19 cellular contexts compared by ENCODE assay signal in the genomic region with DNA sequence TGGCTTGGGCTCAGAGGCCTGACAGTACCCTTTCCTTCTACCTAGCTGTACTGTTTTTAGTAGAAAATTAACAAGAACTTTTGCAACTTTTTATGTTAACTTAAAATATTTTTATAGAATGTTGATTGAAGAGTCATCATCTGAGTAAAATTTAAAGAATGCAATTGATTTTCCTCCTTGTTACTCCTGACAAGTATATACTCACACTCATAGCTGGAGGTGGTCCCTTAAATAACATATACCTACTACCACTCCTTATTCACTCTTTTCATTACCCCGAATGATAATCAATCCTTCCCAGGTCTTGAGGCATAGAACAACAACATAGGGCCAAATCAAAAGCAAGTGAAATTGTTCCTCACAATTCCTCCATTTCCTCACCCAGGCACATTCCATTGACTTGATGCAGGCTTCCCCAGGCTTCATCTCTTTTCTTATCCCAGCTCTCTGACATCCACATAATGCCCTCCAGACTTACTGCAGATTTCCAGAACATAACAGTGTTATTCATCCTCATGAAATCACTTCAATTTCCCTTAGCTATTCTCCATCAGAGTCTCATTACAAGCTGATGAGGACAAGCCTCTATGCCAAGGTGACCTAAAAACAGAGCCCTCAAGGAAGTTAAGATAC.
A peak's percentile ranks its signal among the peaks of the same experiment; 100 is the strongest.
DNase-seq lines count a peak whose midpoint lies in the region; ATAC-seq and TF ChIP-seq lines count a peak whose summit lies in the region.
"Had no signal": no experiment of that assay in that cellular context is flagged by ENCODE, and none has a peak within 500 bp of the region (broad histone marks: within the 10 kb centered on the region; RNA-seq: fewer than 3 reads in every experiment).

No MANE protein-coding gene starts in this region.

- no peaks in the 10 kb centered on the region for H4K20me1 ChIP-seq in IMR-90 (ENCODE audit: insufficient read depth, low read length)

- H3K27ac ChIP-seq in IMR-90 (ENCODE audit: insufficient read depth, low read length) = no peak overlapping the region
- H3K27ac ChIP-seq: body of pancreas, uterus had no signal

- dilution Hi-C loops in IMR-90 (cut with HindIII; ENCODE audit: low sequenced_read_pairs, unreplicated experiment) = no loop called here

- no peak overlapping the region for H2BK120ac ChIP-seq in IMR-90 (ENCODE audit: low read depth, low read length)

- no peaks in the 10 kb centered on the region for H3K27me3 ChIP-seq in IMR-90 (ENCODE audit: control insufficient read depth, insufficient read depth, low read length)
- H3K27me3 ChIP-seq: body of pancreas, uterus had no signal

- intact Hi-C loops in Calu3 (cut with micrococcal nuclease; ENCODE audit: unreplicated experiment) (no loop called here), IMR-90 (cut with micrococcal nuclease) (no loop called here)

- H3K4me1 Mint-ChIP-seq in Calu3 (ENCODE audit: low read depth, unreplicated experiment) = peaks cover 48% of the 10 kb centered on the region

- peaks cover 8% of the 10 kb centered on the region for H3K36me3 Mint-ChIP-seq in Calu3 (ENCODE audit: insufficient read depth, unreplicated experiment)

- H3K27me3 Mint-ChIP-seq in Calu3 (ENCODE audit: unreplicated experiment) = no peaks in the 10 kb centered on the region
- H3K27me3 Mint-ChIP-seq: CD4-positive, alpha-beta T cell had no signal

- DNase-seq in Calu3 (no peak), IMR-90 (peak; percentile 61), choroid plexus epithelial cell (ENCODE audit: low read depth) (peak; percentile 41), non-pigmented ciliary epithelial cell (ENCODE audit: low read depth) (peak; percentile 19), DMS53 (lab: John Stamatoyannopoulos, UW) (no peak)
- DNase-seq in activated CD4-positive, alpha-beta T cell treated with anti-CD3 and anti-CD28 coated beads for 48 hours = no peak
- DNase-seq: activated naive CD4-positive, alpha-beta T cell treated with anti-CD3 and anti-CD28 coated beads, Interleukin-2, amount 50 U/mL, for 16 hours; activated T-cell treated with anti-CD3 and anti-CD28 coated beads, Interleukin-2, amount 50 U/mL, for 72 hours; body of pancreas; CD4-positive, alpha-beta T cell; kidney glomerular epithelial cell; NCI-H1105; NCI-H510A; occipital lobe; right cardiac atrium; stimulated activated CD8-positive, alpha-beta memory T cell treated with anti-CD3 and anti-CD28 coated beads, Interleukin-4, amount 100 ng/mL, for 48 hours; uterus had no signal

- no peak overlapping the region for H3K18ac ChIP-seq in IMR-90 (ENCODE audit: low read depth, low read length)

- POLR2A ChIA-PET in IMR-90 (lab: Charles Lee; ENCODE audit: unreplicated experiment) = no interaction called here

- no peak overlapping the region for H4K91ac ChIP-seq in IMR-90 (ENCODE audit: insufficient read depth, low read depth, low read length)

- in situ Hi-C loops in IMR-90 (cut with MboI; ENCODE audit: low sequenced_read_pairs) = no loop called here

- H3K23ac ChIP-seq in IMR-90 (ENCODE audit: low read depth, low read length) = no peak overlapping the region

- no peak overlapping the region for H2BK20ac ChIP-seq in IMR-90 (ENCODE audit: low read depth, low read length)

- no peaks in the 10 kb centered on the region for H3K79me1 ChIP-seq in IMR-90 (ENCODE audit: low read depth in 1 of 2, low read length in 2 of 2)

- no peaks in the 10 kb centered on the region for H3K4me1 ChIP-seq in IMR-90 (ENCODE audit: control insufficient read depth, insufficient read depth, low read length)
- H3K4me1 ChIP-seq: body of pancreas, uterus had no signal

- H3K56ac ChIP-seq in IMR-90 (ENCODE audit: extremely low read depth, insufficient read depth, low read length) = no peak overlapping the region

- H3K4me2 ChIP-seq in IMR-90 (ENCODE audit: low read depth, low read length) = no peak overlapping the region

- no peak overlapping the region for H2AFZ ChIP-seq in IMR-90 (replicated peaks; ENCODE audit: low read length, poor library complexity)

- no peak for TF ChIP-seq CTCF in Calu3 (IDR thresholded peaks at IDR 0.05; ENCODE audit: unreplicated experiment)
- TF ChIP-seq CTCF in IMR-90 (conservative IDR thresholded peaks at IDR 0.05; ENCODE audit: low read depth, low read length) = no peak
- no peak for TF ChIP-seq CTCF in choroid plexus epithelial cell (conservative IDR thresholded peaks at IDR 0.05; ENCODE audit: low read depth, low read length)

- peaks cover 6% of the 10 kb centered on the region for H3K9me3 Mint-ChIP-seq in Calu3 (ENCODE audit: low read depth, unreplicated experiment)

- no peak for TF ChIP-seq POLR2A in IMR-90 (IDR thresholded peaks at IDR 0.05; ENCODE audit: low read depth, low read length)

- TF ChIP-seq RAD21 in IMR-90 (IDR thresholded peaks at IDR 0.05; ENCODE audit: low read length) = no peak

- H3K9ac ChIP-seq in IMR-90 (ENCODE audit: low read depth, low read length) = no peak overlapping the region

- no peak overlapping the region for H2BK15ac ChIP-seq in IMR-90 (ENCODE audit: low read depth, low read length)

- peak overlapping the region; percentile 40 for H3K27ac Mint-ChIP-seq in Calu3 (ENCODE audit: unreplicated experiment)
- H3K27ac Mint-ChIP-seq: activated T-cell treated with anti-CD3 and anti-CD28 coated beads, Interleukin-2, amount 50 U/mL, for 72 hours; CD4-positive, alpha-beta T cell had no signal

- no peak overlapping the region for H2AK9ac ChIP-seq in IMR-90 (replicated peaks; ENCODE audit: low read depth, low read length, poor library complexity)

- H3K4me3 ChIP-seq in IMR-90 (ENCODE audit: insufficient read depth, low read depth, low read length) (no peak overlapping the region), choroid plexus epithelial cell (ENCODE audit: low read depth, low read length) (no peak overlapping the region)
- H3K4me3 ChIP-seq: body of pancreas, uterus had no signal

- no peak overlapping the region for H4K5ac ChIP-seq in IMR-90 (ENCODE audit: low read depth, low read length)

- H3K36me3 ChIP-seq in IMR-90 (ENCODE audit: control insufficient read depth, insufficient read depth, low read length) = no peaks in the 10 kb centered on the region
- H3K36me3 ChIP-seq: uterus had no signal

- H3K9me1 ChIP-seq in IMR-90 (ENCODE audit: insufficient read depth, low read length) = no peaks in the 10 kb centered on the region

- H2BK5ac ChIP-seq in IMR-90 (ENCODE audit: low read depth, low read length, poor library complexity, severe bottlenecking) = no peak overlapping the region

- BruUV-seq in Calu3 (replicated peaks; lab: Mats Ljungman, UMichigan) (no TSS peak), IMR-90 (replicated peaks; lab: Mats Ljungman, UMichigan) (no TSS peak)

- peak overlapping the region; percentile 17 for H3K4me3 Mint-ChIP-seq in Calu3 (ENCODE audit: low read depth, unreplicated experiment)
- H3K4me3 Mint-ChIP-seq: activated T-cell treated with anti-CD3 and anti-CD28 coated beads, Interleukin-2, amount 50 U/mL, for 72 hours; CD4-positive, alpha-beta T cell had no signal

- no peaks in the 10 kb centered on the region for H3K9me3 ChIP-seq in IMR-90 (ENCODE audit: control insufficient read depth, insufficient read depth, low read length)
- H3K9me3 ChIP-seq: uterus had no signal

- no peak overlapping the region for H3K4ac ChIP-seq in IMR-90 (ENCODE audit: low read depth, low read length)

- H3K14ac ChIP-seq in IMR-90 (replicated peaks; ENCODE audit: low read depth, low read length) = no peak overlapping the region

- no peak overlapping the region for H4K8ac ChIP-seq in IMR-90 (ENCODE audit: low read depth in 2 of 2, low read length in 2 of 2)

- 50% methylated on average over 1 of the region's 1 CpG; no CpG with 5 or more reads in 1 of the 2 experiments for WGBS in IMR-90 (ENCODE audit: extremely low coverage in 2 of 2, insufficient read length in 1 of 2), 2 experiments

- ATAC-seq in IMR-90 (ENCODE audit: low read depth) (peak; percentile 69), GM19463 (IDR thresholded peaks at IDR 0.05; ENCODE audit: unreplicated experiment) (no peak), HG03280 (IDR thresholded peaks at IDR 0.05; ENCODE audit: unreplicated experiment) (no peak)
- ATAC-seq: activated T-cell treated with anti-CD3 and anti-CD28 coated beads, Interleukin-2, amount 50 U/mL, for 72 hours; body of pancreas; right cardiac atrium had no signal

- no peak overlapping the region for H2AK5ac ChIP-seq in IMR-90 (ENCODE audit: low read depth, low read length)

- CTCF ChIA-PET in Calu3 (lab: Charles Lee) (no interaction called here), IMR-90 (lab: Yijun Ruan, JAX) (no interaction called here)

TF ChIP-seq in IMR-90, 13 proteins besides CTCF, POLR2A, EP300 and RAD21 (continues in another document):
- TF ChIP-seq RCOR1 (IDR thresholded peaks at IDR 0.05; ENCODE audit: insufficient replicate concordance, low read length) (no peak), FOS (IDR thresholded peaks at IDR 0.05; ENCODE audit: low read depth, low read length) (no peak), MAZ (IDR thresholded peaks at IDR 0.05; ENCODE audit: borderline replicate concordance, low read depth, low read length) (no peak), CHD1 (IDR thresholded peaks at IDR 0.05; ENCODE audit: low read depth, low read length) (no peak), NFE2L2 (IDR thresholded peaks at IDR 0.05; ENCODE audit: low read depth, low read length) (no peak), SMC3 (IDR thresholded peaks at IDR 0.05; ENCODE audit: low read depth, low read length) (no peak), MXI1 (IDR thresholded peaks at IDR 0.05; ENCODE audit: borderline replicate concordance, low read depth, low read length) (no peak), CEBPB (IDR thresholded peaks at IDR 0.05; ENCODE audit: low read depth, low read length) (no peak), RFX5 (IDR thresholded peaks at IDR 0.05; ENCODE audit: low read depth, low read length) (no peak), MAFK (IDR thresholded peaks at IDR 0.05; ENCODE audit: low read depth, low read length) (no peak), BHLHE40 (IDR thresholded peaks at IDR 0.05; ENCODE audit: low read depth, low read length) (no peak)
- TF ChIP-seq, protein P1, sequence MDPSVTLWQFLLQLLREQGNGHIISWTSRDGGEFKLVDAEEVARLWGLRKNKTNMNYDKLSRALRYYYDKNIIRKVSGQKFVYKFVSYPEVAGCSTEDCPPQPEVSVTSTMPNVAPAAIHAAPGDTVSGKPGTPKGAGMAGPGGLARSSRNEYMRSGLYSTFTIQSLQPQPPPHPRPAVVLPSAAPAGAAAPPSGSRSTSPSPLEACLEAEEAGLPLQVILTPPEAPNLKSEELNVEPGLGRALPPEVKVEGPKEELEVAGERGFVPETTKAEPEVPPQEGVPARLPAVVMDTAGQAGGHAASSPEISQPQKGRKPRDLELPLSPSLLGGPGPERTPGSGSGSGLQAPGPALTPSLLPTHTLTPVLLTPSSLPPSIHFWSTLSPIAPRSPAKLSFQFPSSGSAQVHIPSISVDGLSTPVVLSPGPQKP (IDR thresholded peaks at IDR 0.05; ENCODE audit: borderline replicate concordance, low read depth, low read length) = no peak

Comparison
In these comparisons a context has a peak if more than half of its experiments do, and no peak if none do; other contexts are left out.
1. DNase-seq: peak in IMR-90 (single experiment), choroid plexus epithelial cell (single experiment) and non-pigmented ciliary epithelial cell (single experiment); none in Calu3 (single experiment), DMS53 (single experiment) and activated CD4-positive, alpha-beta T cell treated with anti-CD3 and anti-CD28 coated beads for 48 hours (single experiment).